In the genomic region with DNA sequence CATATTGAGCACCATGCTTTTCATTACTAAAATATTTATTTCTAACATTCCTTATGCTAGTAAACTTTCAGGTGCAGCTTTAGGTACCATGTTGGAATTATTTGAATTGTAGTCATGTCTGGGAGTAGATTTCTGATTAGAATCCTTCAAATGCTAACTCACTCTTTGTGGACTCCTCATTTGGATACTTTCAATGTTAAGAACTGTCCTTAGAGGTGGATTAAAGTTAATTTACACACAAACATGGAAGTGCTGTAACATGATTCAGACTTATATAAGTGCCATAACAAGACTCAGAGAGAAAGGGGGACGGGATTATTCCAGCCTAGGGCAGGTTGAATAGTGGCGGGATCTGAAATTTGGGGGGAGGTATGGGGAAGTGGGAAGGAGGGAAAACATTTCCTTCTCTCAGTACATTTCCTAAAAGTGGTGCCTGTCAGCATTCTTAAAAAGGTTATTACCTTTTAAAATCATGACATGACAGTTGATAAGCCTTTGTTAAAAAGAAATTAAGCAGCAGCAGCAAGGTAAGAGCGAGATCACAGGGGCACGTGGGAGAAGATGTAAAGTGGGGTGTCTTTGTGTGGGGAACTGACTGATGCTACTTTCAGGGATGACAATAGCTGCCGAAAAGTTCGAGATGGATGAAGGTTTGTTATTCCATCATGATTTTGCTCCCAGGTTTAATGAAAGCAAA, we compare ENCODE assay signal across 14 cellular contexts. TPM values are rescaled to one million over a fixed set of nuclear protein-coding genes. Genes with fewer than 3 reads are reported as not detected.
DNase-seq lines count a peak whose midpoint lies in the region; ATAC-seq and TF ChIP-seq lines count a peak whose summit lies in the region.
"Had no signal": no experiment of that assay in that cellular context is flagged by ENCODE, and none has a peak within 500 bp of the region (broad histone marks: within the 10 kb centered on the region; RNA-seq: fewer than 3 reads in every experiment).

No MANE protein-coding gene starts in this region.

- peaks cover 16% of the 10 kb centered on the region for H3K36me3 Mint-ChIP-seq in effector memory CD8-positive, alpha-beta T cell (ENCODE audit: insufficient read depth)
- H3K36me3 Mint-ChIP-seq in stimulated activated naive B cell treated with anti-CD40 and anti-IgM and Interleukin-4, amounts not matched to agents 10 μg/mL and 1 μg/mL and 100 μg/mL, for 72 hours: no peaks in the 10 kb centered on the region
- H3K36me3 Mint-ChIP-seq: immature natural killer cell had no signal

- peaks cover 13 to 15% of the 10 kb centered on the region in 2 donors for H3K4me1 Mint-ChIP-seq in effector memory CD8-positive, alpha-beta T cell (ENCODE audit: low read depth in 2 of 2)
- H3K4me1 Mint-ChIP-seq in stimulated activated naive B cell treated with anti-CD40 and anti-IgM and Interleukin-4, amounts not matched to agents 10 μg/mL and 1 μg/mL and 100 μg/mL, for 72 hours: peaks cover 3 to 11% of the 10 kb centered on the region in 2 donors
- H3K4me1 Mint-ChIP-seq: immature natural killer cell had no signal

- H3K4me1 ChIP-seq in right cardiac atrium (ENCODE audit: control insufficient read depth, insufficient read depth, low read length) (peaks cover 2% of the 10 kb centered on the region), OCI-LY3 (ENCODE audit: low read length) (peaks cover 19% of the 10 kb centered on the region), psoas muscle (no peaks in the 10 kb centered on the region)
- H3K4me1 ChIP-seq: BE2C had no signal

- no peaks in the 10 kb centered on the region for H3K36me3 ChIP-seq in OCI-LY3 (replicated peaks; ENCODE audit: low read depth, low read length)
- no peaks in the 10 kb centered on the region for H3K36me3 ChIP-seq in psoas muscle (ENCODE audit: insufficient read depth in 1 of 2, low read depth in 1 of 2)
- H3K36me3 ChIP-seq: BE2C had no signal

- no peaks in the 10 kb centered on the region for H3K27me3 Mint-ChIP-seq in effector memory CD8-positive, alpha-beta T cell
- no peaks in the 10 kb centered on the region for H3K27me3 Mint-ChIP-seq in stimulated activated naive B cell treated with anti-CD40 and anti-IgM and Interleukin-4, amounts not matched to agents 10 μg/mL and 1 μg/mL and 100 μg/mL, for 72 hours

- intact Hi-C loops in right cardiac atrium (cut with DNase I) (no loop called here), left cardiac atrium (cut with DNase I) (no loop called here), psoas muscle (cut with DNase I) (no loop called here)

- CTCF ChIA-PET in GM10248 (lab: Yijun Ruan, JAX): interaction anchor here (1.3 to 5.4 kb wide), 6 partner anchors 8 to 40 kb away, joined by 3 to 35 read pairs (median 6); no protein-coding TSS in a partner anchor

- H3K4me3 Mint-ChIP-seq in effector memory CD8-positive, alpha-beta T cell: no peak overlapping the region
- peak overlapping the region in 1 of 2 donors; percentile 3 for H3K4me3 Mint-ChIP-seq in stimulated activated naive B cell treated with anti-CD40 and anti-IgM and Interleukin-4, amounts not matched to agents 10 μg/mL and 1 μg/mL and 100 μg/mL, for 72 hours
- H3K4me3 Mint-ChIP-seq: immature natural killer cell had no signal

- no peaks in the 10 kb centered on the region for H3K9me3 Mint-ChIP-seq in effector memory CD8-positive, alpha-beta T cell
- no peaks in the 10 kb centered on the region for H3K9me3 Mint-ChIP-seq in stimulated activated naive B cell treated with anti-CD40 and anti-IgM and Interleukin-4, amounts not matched to agents 10 μg/mL and 1 μg/mL and 100 μg/mL, for 72 hours
- H3K9me3 Mint-ChIP-seq: immature natural killer cell had no signal

- ATAC-seq in right cardiac atrium (no peak), left cardiac atrium (no peak), psoas muscle (no peak)
- no peak for ATAC-seq in effector memory CD8-positive, alpha-beta T cell (replicated peaks)
- ATAC-seq in stimulated activated naive B cell treated with anti-CD40 and anti-IgM and Interleukin-4, amounts not matched to agents 10 μg/mL and 1 μg/mL and 100 μg/mL, for 72 hours (replicated peaks): peak; percentile 42 to 60

- TF ChIP-seq CTCF in OCI-LY3 (IDR thresholded peaks at IDR 0.05; ENCODE audit: low read depth, low read length): no peak
- no peak for TF ChIP-seq CTCF in psoas muscle (IDR thresholded peaks at IDR 0.05)
- TF ChIP-seq CTCF in GM10248 (IDR thresholded peaks at IDR 0.05; ENCODE audit: control extremely low read depth, extremely low read depth, low read depth, missing control alignments): no peak

- H3K79me2 ChIP-seq in OCI-LY3 (ENCODE audit: low read length): no peaks in the 10 kb centered on the region

- H4K20me1 ChIP-seq in OCI-LY3 (ENCODE audit: insufficient read depth, low read length): no peaks in the 10 kb centered on the region

- DNase-seq in right cardiac atrium (no peak), left cardiac atrium (no peak), psoas muscle (no peak), GM10248 (ENCODE audit: extremely low spot score) (no peak), SKM-1 (lab: John Stamatoyannopoulos, UW; ENCODE audit: unreplicated experiment) (no peak)
- no peak for DNase-seq in effector memory CD8-positive, alpha-beta T cell
- no peak for DNase-seq in stimulated activated naive B cell treated with anti-CD40 and anti-IgM and Interleukin-4, amounts not matched to agents 10 μg/mL and 1 μg/mL and 100 μg/mL, for 72 hours
- DNase-seq: activated CD4-positive, alpha-beta T cell treated with anti-CD3 and anti-CD28 coated beads, Interleukin-2, amount 50 U/mL, for 48 hours; immature natural killer cell; NCI-H2227 treated with DMSO at 0.1 percent for 48 hours; substantia nigra had no signal

- H3K9me3 ChIP-seq in right cardiac atrium (ENCODE audit: control insufficient read depth, low read length): no peaks in the 10 kb centered on the region
- no peaks in the 10 kb centered on the region for H3K9me3 ChIP-seq in OCI-LY3 (ENCODE audit: insufficient read depth, low read length)
- no peaks in the 10 kb centered on the region for H3K9me3 ChIP-seq in psoas muscle
- H3K9me3 ChIP-seq: BE2C had no signal

- 86% methylated on average over 6 of the region's 6 CpGs for WGBS in right cardiac atrium
- WGBS in psoas muscle, 3 donors: 83 to 89% (median 84%) methylated on average over 6 of the region's 6 CpGs

- no peak overlapping the region for H2AFZ ChIP-seq in OCI-LY3 (ENCODE audit: low read depth, low read length)
- H2AFZ ChIP-seq: GM23248 had no signal

- H3K4me3 ChIP-seq in right cardiac atrium (ENCODE audit: low read length) (no peak overlapping the region), OCI-LY3 (ENCODE audit: low read length) (no peak overlapping the region), psoas muscle (no peak overlapping the region)
- H3K4me3 ChIP-seq: GM23248 had no signal

- no peak overlapping the region for H3K9ac ChIP-seq in OCI-LY3 (ENCODE audit: low read length)

- peak overlapping the region; percentile 91 to 92 for H3K27ac Mint-ChIP-seq in effector memory CD8-positive, alpha-beta T cell
- H3K27ac Mint-ChIP-seq in stimulated activated naive B cell treated with anti-CD40 and anti-IgM and Interleukin-4, amounts not matched to agents 10 μg/mL and 1 μg/mL and 100 μg/mL, for 72 hours: peak overlapping the region; percentile 94
- H3K27ac Mint-ChIP-seq: immature natural killer cell had no signal

- H3K27me3 ChIP-seq in right cardiac atrium (ENCODE audit: control insufficient read depth, insufficient read depth): no peaks in the 10 kb centered on the region
- H3K27me3 ChIP-seq in OCI-LY3 (ENCODE audit: low read depth, low read length): peaks cover 10% of the 10 kb centered on the region; the same call in 1 of the 2 replicates
- no peaks in the 10 kb centered on the region for H3K27me3 ChIP-seq in psoas muscle (ENCODE audit: insufficient read depth in 3 of 3, low read length in 2 of 3)
- H3K27me3 ChIP-seq: BE2C had no signal

- H3K4me2 ChIP-seq in OCI-LY3 (ENCODE audit: low read length): peak overlapping the region; percentile 48

- H3K27ac ChIP-seq in right cardiac atrium (ENCODE audit: low read length) (peak overlapping the region; percentile 13), OCI-LY3 (ENCODE audit: low read length) (0 out of 2 replicates have a peak overlapping the region, but pooled peaks have one; percentile 39), psoas muscle (no peak overlapping the region)

- POLR2A ChIA-PET in GM10248 (lab: Yijun Ruan, JAX): interaction anchor here (1.1 kb wide), 1 partner anchor 8 kb away, joined by 4 read pairs; no protein-coding TSS in a partner anchor

RNA-seq across cellular contexts. Expression of a gene that starts 44.4 kb away (rescaled TPM):
- total RNA-seq in right cardiac atrium (1 to 10 TPM; 2.2 to 2.8 (median 2.5) TPM), left cardiac atrium (1 to 10 TPM; 1.6 to 2.5 TPM), psoas muscle (under 1 TPM; 0.12 to 0.64 (median 0.17) TPM)
- polyA plus RNA-seq in right cardiac atrium (1.6 TPM), psoas muscle (under 1 TPM; 0.11 to 0.17 (median 0.16) TPM)

Comparison
In these comparisons a context has a peak if more than half of its experiments do, and no peak if none do; other contexts are left out.
1. ATAC-seq: peak in stimulated activated naive B cell treated with anti-CD40 and anti-IgM and Interleukin-4, amounts not matched to agents 10 μg/mL and 1 μg/mL and 100 μg/mL, for 72 hours (2 of 2); none in right cardiac atrium (0 of 2), left cardiac atrium (0 of 2), effector memory CD8-positive, alpha-beta T cell (single experiment) and psoas muscle (0 of 4).